Comparison of ENCODE assay signal across 1 cellular context in the genomic region with DNA sequence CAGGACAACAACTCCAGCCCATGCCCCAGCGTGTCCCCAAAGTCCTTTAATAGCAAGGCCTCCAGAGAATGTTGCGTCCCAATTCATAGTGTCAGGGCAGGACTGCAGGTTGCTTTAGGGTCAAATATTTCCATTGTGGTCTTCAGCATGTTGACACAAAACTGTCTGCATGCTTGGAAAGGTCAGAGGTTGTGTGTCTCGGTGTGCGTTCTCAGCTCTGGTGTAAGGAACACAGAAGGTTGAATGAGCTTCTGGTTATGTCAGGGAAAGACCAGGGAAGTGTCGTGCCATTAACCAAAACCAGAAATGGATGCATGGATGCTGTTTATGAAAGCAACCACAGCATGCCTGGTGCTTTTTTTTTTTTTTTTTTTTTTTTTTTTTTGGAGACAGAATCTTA.
TF ChIP-seq lines count a peak whose summit lies in the region.
"Not testable (repeated sequence)": the region's sequence is repeated elsewhere in the genome, so short reads cannot be mapped to it uniquely, and the experiment has no call there.

No MANE protein-coding gene starts in this region.

TF ChIP-seq in HepG2, 621 proteins besides CTCF, POLR2A, EP300 and RAD21 (continued from another document and continues in another):
- TF ChIP-seq NCOR1 (IDR thresholded peaks at IDR 0.05; ENCODE audit: borderline replicate concordance, low read length) (peak; percentile 25; the same call in 1 of the 2 replicates), RXRA (CRISPR knock-in tag; IDR thresholded peaks at IDR 0.05) (peak; percentile 89), TCF7 (IDR thresholded peaks at IDR 0.05; ENCODE audit: low read depth) (0 out of 2 replicates have a peak, but pooled peaks have one; percentile 8), NR2F2 (IDR thresholded peaks at IDR 0.05; ENCODE audit: borderline replicate concordance, low read depth) (peak; percentile 86), SOX5 (CRISPR knock-in tag; IDR thresholded peaks at IDR 0.05; ENCODE audit: borderline replicate concordance) (peak; percentile 88), RXRB (CRISPR knock-in tag; IDR thresholded peaks at IDR 0.05; ENCODE audit: borderline replicate concordance) (peak; percentile 75), GFI1 (CRISPR knock-in tag; IDR thresholded peaks at IDR 0.05; ENCODE audit: borderline replicate concordance) (0 out of 2 replicates have a peak, but pooled peaks have one; percentile 42), SALL1 (CRISPR knock-in tag; IDR thresholded peaks at IDR 0.05) (peak; percentile 51; the same call in 1 of the 2 replicates), FOXO1 (CRISPR knock-in tag; IDR thresholded peaks at IDR 0.05) (peak; percentile 23; the same call in 1 of the 2 replicates), CBX5 (CRISPR knock-in tag; IDR thresholded peaks at IDR 0.05; ENCODE audit: borderline replicate concordance) (0 out of 2 replicates have a peak, but pooled peaks have one; percentile 19), FOXK2 (IDR thresholded peaks at IDR 0.05) (0 out of 2 replicates have a peak, but pooled peaks have one; percentile 32), CBFB (CRISPR knock-in tag; IDR thresholded peaks at IDR 0.05) (peak; percentile 58; the same call in 1 of the 2 replicates), CREM (IDR thresholded peaks at IDR 0.05) (peak; percentile 29; the same call in 1 of the 2 replicates), TGIF2 (CRISPR knock-in tag; IDR thresholded peaks at IDR 0.05) (0 out of 2 replicates have a peak, but pooled peaks have one; percentile 26), NCOA2 (CRISPR knock-in tag; IDR thresholded peaks at IDR 0.05) (peak; percentile 63), SOX6 (CRISPR knock-in tag; IDR thresholded peaks at IDR 0.05) (peak; percentile 83), SKI (IDR thresholded peaks at IDR 0.05; ENCODE audit: partially characterized antibody) (peak; percentile 92), GATAD2A (CRISPR knock-in tag; IDR thresholded peaks at IDR 0.05) (peak; percentile 76), ZNF331 (CRISPR knock-in tag; IDR thresholded peaks at IDR 0.05) (0 out of 2 replicates have a peak, but pooled peaks have one; percentile 40), FOXA3 (CRISPR knock-in tag; IDR thresholded peaks at IDR 0.05) (peak; percentile 91), FOXA1 (CRISPR knock-in tag; IDR thresholded peaks at IDR 0.05) (peak; percentile 93), TBX2 (CRISPR knock-in tag; IDR thresholded peaks at IDR 0.05; ENCODE audit: borderline replicate concordance) (peak; percentile 38; the same call in 1 of the 2 replicates), FOSL2 (CRISPR knock-in tag; IDR thresholded peaks at IDR 0.05) (peak; percentile 63), THAP11 (CRISPR knock-in tag; IDR thresholded peaks at IDR 0.05) (peak; percentile 39; the same call in 1 of the 2 replicates), TEAD3 (CRISPR knock-in tag; optimal IDR thresholded peaks at IDR 0.05; ENCODE audit: borderline replicate concordance) (peak; percentile 75), FOXK1 (CRISPR knock-in tag; IDR thresholded peaks at IDR 0.05; ENCODE audit: borderline replicate concordance, low read depth) (peak; percentile 52; the same call in 1 of the 2 replicates), TBX3 (IDR thresholded peaks at IDR 0.05; ENCODE audit: borderline replicate concordance) (peak; percentile 34; the same call in 1 of the 2 replicates), HMG20A (CRISPR knock-in tag; IDR thresholded peaks at IDR 0.05; ENCODE audit: borderline replicate concordance) (peak; percentile 69; the same call in 1 of the 2 replicates), SIX1 (CRISPR knock-in tag; IDR thresholded peaks at IDR 0.05; ENCODE audit: borderline replicate concordance) (peak; percentile 86; the same call in 1 of the 2 replicates), SOX13 (IDR thresholded peaks at IDR 0.05) (peak; percentile 15; the same call in 1 of the 2 replicates), SOX13 (CRISPR knock-in tag; conservative IDR thresholded peaks at IDR 0.05 in 1 of 2, IDR thresholded peaks at IDR 0.05 in 1 of 2) (peak in 1 of 2 experiments; percentile 93; a peak in 2 of 4 replicates), SAP130 (CRISPR knock-in tag; IDR thresholded peaks at IDR 0.05; ENCODE audit: low read depth) (peak; percentile 63), CEBPG (CRISPR knock-in tag; IDR thresholded peaks at IDR 0.05) (0 out of 2 replicates have a peak, but pooled peaks have one; percentile 20), NR2C2 (CRISPR knock-in tag; IDR thresholded peaks at IDR 0.05; ENCODE audit: borderline replicate concordance) (peak; percentile 78), NR2F6 (IDR thresholded peaks at IDR 0.05) (peak; percentile 93), NR2F6 (CRISPR knock-in tag; IDR thresholded peaks at IDR 0.05) (peak; percentile 97), MED1 (CRISPR knock-in tag; IDR thresholded peaks at IDR 0.05) (0 out of 2 replicates have a peak, but pooled peaks have one; percentile 32), NR2F1 (CRISPR knock-in tag; IDR thresholded peaks at IDR 0.05) (peak; percentile 84 to 93), DPF2 (CRISPR knock-in tag; IDR thresholded peaks at IDR 0.05; ENCODE audit: borderline replicate concordance, low read depth) (0 out of 2 replicates have a peak, but pooled peaks have one; percentile 24), RARA (CRISPR knock-in tag; IDR thresholded peaks at IDR 0.05) (peak; percentile 96), HMG20B (CRISPR knock-in tag; conservative IDR thresholded peaks at IDR 0.05) (0 out of 2 replicates have a peak, but pooled peaks have one; percentile 55)
- TF ChIP-seq, protein P1, sequence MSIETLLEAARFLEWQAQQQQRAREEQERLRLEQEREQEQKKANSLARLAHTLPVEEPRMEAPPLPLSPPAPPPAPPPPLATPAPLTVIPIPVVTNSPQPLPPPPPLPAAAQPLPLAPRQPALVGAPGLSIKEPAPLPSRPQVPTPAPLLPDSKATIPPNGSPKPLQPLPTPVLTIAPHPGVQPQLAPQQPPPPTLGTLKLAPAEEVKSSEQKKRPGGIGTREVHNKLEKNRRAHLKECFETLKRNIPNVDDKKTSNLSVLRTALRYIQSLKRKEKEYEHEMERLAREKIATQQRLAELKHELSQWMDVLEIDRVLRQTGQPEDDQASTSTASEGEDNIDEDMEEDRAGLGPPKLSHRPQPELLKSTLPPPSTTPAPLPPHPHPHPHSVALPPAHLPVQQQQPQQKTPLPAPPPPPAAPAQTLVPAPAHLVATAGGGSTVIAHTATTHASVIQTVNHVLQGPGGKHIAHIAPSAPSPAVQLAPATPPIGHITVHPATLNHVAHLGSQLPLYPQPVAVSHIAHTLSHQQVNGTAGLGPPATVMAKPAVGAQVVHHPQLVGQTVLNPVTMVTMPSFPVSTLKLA (IDR thresholded peaks at IDR 0.05) = 0 out of 2 replicates have a peak, but pooled peaks have one; percentile 31
- TF ChIP-seq, protein P2, sequence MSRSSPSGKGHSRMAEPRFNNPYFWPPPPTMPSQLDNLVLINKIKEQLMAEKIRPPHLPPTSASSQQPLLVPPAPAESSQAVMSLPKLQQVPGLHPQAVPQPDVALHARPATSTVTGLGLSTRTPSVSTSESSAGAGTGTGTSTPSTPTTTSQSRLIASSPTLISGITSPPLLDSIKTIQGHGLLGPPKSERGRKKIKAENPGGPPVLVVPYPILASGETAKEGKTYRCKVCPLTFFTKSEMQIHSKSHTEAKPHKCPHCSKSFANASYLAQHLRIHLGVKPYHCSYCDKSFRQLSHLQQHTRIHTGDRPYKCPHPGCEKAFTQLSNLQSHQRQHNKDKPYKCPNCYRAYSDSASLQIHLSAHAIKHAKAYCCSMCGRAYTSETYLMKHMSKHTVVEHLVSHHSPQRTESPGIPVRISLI (CRISPR knock-in tag; IDR thresholded peaks at IDR 0.05; ENCODE audit: borderline replicate concordance) = peak; percentile 72
- not testable (repeated sequence) for TF ChIP-seq CREM (CRISPR knock-in tag; IDR thresholded peaks at IDR 0.05); SOX6 (IDR thresholded peaks at IDR 0.05); FOXA1 (IDR thresholded peaks at IDR 0.05)
- TF ChIP-seq, protein P3, sequence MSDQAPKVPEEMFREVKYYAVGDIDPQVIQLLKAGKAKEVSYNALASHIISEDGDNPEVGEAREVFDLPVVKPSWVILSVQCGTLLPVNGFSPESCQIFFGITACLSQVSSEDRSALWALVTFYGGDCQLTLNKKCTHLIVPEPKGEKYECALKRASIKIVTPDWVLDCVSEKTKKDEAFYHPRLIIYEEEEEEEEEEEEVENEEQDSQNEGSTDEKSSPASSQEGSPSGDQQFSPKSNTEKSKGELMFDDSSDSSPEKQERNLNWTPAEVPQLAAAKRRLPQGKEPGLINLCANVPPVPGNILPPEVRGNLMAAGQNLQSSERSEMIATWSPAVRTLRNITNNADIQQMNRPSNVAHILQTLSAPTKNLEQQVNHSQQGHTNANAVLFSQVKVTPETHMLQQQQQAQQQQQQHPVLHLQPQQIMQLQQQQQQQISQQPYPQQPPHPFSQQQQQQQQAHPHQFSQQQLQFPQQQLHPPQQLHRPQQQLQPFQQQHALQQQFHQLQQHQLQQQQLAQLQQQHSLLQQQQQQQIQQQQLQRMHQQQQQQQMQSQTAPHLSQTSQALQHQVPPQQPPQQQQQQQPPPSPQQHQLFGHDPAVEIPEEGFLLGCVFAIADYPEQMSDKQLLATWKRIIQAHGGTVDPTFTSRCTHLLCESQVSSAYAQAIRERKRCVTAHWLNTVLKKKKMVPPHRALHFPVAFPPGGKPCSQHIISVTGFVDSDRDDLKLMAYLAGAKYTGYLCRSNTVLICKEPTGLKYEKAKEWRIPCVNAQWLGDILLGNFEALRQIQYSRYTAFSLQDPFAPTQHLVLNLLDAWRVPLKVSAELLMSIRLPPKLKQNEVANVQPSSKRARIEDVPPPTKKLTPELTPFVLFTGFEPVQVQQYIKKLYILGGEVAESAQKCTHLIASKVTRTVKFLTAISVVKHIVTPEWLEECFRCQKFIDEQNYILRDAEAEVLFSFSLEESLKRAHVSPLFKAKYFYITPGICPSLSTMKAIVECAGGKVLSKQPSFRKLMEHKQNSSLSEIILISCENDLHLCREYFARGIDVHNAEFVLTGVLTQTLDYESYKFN (CRISPR knock-in tag; conservative IDR thresholded peaks at IDR 0.05) = 0 out of 2 replicates have a peak, but pooled peaks have one; percentile 44
- TF ChIP-seq, protein P4, sequence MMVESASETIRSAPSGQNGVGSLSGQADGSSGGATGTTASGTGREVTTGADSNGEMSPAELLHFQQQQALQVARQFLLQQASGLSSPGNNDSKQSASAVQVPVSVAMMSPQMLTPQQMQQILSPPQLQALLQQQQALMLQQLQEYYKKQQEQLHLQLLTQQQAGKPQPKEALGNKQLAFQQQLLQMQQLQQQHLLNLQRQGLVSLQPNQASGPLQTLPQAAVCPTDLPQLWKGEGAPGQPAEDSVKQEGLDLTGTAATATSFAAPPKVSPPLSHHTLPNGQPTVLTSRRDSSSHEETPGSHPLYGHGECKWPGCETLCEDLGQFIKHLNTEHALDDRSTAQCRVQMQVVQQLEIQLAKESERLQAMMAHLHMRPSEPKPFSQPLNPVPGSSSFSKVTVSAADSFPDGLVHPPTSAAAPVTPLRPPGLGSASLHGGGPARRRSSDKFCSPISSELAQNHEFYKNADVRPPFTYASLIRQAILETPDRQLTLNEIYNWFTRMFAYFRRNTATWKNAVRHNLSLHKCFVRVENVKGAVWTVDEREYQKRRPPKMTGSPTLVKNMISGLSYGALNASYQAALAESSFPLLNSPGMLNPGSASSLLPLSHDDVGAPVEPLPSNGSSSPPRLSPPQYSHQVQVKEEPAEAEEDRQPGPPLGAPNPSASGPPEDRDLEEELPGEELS (CRISPR knock-in tag; IDR thresholded peaks at IDR 0.05) = peak; percentile 41
- TF ChIP-seq, protein P5, sequence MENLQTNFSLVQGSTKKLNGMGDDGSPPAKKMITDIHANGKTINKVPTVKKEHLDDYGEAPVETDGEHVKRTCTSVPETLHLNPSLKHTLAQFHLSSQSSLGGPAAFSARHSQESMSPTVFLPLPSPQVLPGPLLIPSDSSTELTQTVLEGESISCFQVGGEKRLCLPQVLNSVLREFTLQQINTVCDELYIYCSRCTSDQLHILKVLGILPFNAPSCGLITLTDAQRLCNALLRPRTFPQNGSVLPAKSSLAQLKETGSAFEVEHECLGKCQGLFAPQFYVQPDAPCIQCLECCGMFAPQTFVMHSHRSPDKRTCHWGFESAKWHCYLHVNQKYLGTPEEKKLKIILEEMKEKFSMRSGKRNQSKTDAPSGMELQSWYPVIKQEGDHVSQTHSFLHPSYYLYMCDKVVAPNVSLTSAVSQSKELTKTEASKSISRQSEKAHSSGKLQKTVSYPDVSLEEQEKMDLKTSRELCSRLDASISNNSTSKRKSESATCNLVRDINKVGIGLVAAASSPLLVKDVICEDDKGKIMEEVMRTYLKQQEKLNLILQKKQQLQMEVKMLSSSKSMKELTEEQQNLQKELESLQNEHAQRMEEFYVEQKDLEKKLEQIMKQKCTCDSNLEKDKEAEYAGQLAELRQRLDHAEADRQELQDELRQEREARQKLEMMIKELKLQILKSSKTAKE (CRISPR knock-in tag; IDR thresholded peaks at IDR 0.05; ENCODE audit: borderline replicate concordance) = peak; percentile 93
- TF ChIP-seq, protein P6, sequence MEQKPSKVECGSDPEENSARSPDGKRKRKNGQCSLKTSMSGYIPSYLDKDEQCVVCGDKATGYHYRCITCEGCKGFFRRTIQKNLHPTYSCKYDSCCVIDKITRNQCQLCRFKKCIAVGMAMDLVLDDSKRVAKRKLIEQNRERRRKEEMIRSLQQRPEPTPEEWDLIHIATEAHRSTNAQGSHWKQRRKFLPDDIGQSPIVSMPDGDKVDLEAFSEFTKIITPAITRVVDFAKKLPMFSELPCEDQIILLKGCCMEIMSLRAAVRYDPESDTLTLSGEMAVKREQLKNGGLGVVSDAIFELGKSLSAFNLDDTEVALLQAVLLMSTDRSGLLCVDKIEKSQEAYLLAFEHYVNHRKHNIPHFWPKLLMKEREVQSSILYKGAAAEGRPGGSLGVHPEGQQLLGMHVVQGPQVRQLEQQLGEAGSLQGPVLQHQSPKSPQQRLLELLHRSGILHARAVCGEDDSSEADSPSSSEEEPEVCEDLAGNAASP (CRISPR knock-in tag; IDR thresholded peaks at IDR 0.05; ENCODE audit: borderline replicate concordance) = peak; percentile 93; the same call in 1 of the 2 replicates
- TF ChIP-seq, protein P7, sequence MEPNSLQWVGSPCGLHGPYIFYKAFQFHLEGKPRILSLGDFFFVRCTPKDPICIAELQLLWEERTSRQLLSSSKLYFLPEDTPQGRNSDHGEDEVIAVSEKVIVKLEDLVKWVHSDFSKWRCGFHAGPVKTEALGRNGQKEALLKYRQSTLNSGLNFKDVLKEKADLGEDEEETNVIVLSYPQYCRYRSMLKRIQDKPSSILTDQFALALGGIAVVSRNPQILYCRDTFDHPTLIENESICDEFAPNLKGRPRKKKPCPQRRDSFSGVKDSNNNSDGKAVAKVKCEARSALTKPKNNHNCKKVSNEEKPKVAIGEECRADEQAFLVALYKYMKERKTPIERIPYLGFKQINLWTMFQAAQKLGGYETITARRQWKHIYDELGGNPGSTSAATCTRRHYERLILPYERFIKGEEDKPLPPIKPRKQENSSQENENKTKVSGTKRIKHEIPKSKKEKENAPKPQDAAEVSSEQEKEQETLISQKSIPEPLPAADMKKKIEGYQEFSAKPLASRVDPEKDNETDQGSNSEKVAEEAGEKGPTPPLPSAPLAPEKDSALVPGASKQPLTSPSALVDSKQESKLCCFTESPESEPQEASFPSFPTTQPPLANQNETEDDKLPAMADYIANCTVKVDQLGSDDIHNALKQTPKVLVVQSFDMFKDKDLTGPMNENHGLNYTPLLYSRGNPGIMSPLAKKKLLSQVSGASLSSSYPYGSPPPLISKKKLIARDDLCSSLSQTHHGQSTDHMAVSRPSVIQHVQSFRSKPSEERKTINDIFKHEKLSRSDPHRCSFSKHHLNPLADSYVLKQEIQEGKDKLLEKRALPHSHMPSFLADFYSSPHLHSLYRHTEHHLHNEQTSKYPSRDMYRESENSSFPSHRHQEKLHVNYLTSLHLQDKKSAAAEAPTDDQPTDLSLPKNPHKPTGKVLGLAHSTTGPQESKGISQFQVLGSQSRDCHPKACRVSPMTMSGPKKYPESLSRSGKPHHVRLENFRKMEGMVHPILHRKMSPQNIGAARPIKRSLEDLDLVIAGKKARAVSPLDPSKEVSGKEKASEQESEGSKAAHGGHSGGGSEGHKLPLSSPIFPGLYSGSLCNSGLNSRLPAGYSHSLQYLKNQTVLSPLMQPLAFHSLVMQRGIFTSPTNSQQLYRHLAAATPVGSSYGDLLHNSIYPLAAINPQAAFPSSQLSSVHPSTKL (CRISPR knock-in tag; IDR thresholded peaks at IDR 0.05) = peak; percentile 77
